10 cellular contexts compared by ENCODE assay signal in genomic region chr10:114388275-114388674, GRCh38.
DNase-seq lines count a peak whose midpoint lies in the region; ATAC-seq, FAIRE-seq and TF ChIP-seq lines count a peak whose summit lies in the region.
"Had no signal": no experiment of that assay in that cellular context is flagged by ENCODE, and none has a peak within 500 bp of the region (broad histone marks: within the 10 kb centered on the region; RNA-seq: fewer than 3 reads in every experiment).

No MANE protein-coding gene starts in this region.

- no peak for FAIRE-seq in HTR-8/SVneo (lab: Jason Lieb, UNC)

- DNase-seq in GM13977 (ENCODE audit: low spot score) (peak; percentile 49), epithelial cell of esophagus (ENCODE audit: low read depth) (peak; percentile 62), NCI-H128 (lab: John Stamatoyannopoulos, UW; ENCODE audit: unreplicated experiment) (no peak), HTR-8/SVneo (ENCODE audit: insufficient read length, low spot score) (no peak), NCI-H146 (lab: John Stamatoyannopoulos, UW) (no peak)
- DNase-seq: NCI-H2029 treated with DMSO at 0.1 percent for 48 hours had no signal

- TF ChIP-seq CTCF in GM13977 (IDR thresholded peaks at IDR 0.05; ENCODE audit: extremely low read depth, insufficient read depth, missing control alignments) (no peak), epithelial cell of esophagus (IDR thresholded peaks at IDR 0.05; ENCODE audit: insufficient read depth, low read depth, low read length, missing control alignments) (no peak)

- ATAC-seq in GM21515 (IDR thresholded peaks at IDR 0.05; ENCODE audit: unreplicated experiment) (peak; percentile 75), HG03520 (IDR thresholded peaks at IDR 0.05; ENCODE audit: unreplicated experiment) (peak; percentile 72), SK-N-SH treated with all-trans-retinoic acid at 6 μM for 48 hours (no peak)

- H3K4me3 ChIP-seq in epithelial cell of esophagus (ENCODE audit: low read length): no peak overlapping the region
- H3K4me3 ChIP-seq: prostate gland had no signal

- in situ Hi-C loops in GM13977 (cut with MboI; ENCODE audit: low pct_unique_long_range_greater_than_20kb, low sequenced_read_pairs, unreplicated experiment): no loop called here

TF ChIP-seq in SK-N-SH treated with all-trans-retinoic acid at 6 μM for 48 hours, 23 proteins besides CTCF, POLR2A, EP300 and RAD21:
- TF ChIP-seq TSHZ2 (CRISPR knock-in tag; IDR thresholded peaks at IDR 0.05) (no peak), ZFP3 (CRISPR knock-in tag; IDR thresholded peaks at IDR 0.05) (no peak), BACH2 (CRISPR knock-in tag; IDR thresholded peaks at IDR 0.05; ENCODE audit: borderline replicate concordance) (no peak), ZC3H10 (CRISPR knock-in tag; IDR thresholded peaks at IDR 0.05) (no peak), PPARA (CRISPR knock-in tag; IDR thresholded peaks at IDR 0.05; ENCODE audit: borderline replicate concordance) (no peak), GLIS3 (CRISPR knock-in tag; IDR thresholded peaks at IDR 0.05) (no peak), POU6F1 (CRISPR knock-in tag; IDR thresholded peaks at IDR 0.05; ENCODE audit: borderline replicate concordance, low read depth) (no peak), ISL1 (CRISPR knock-in tag; IDR thresholded peaks at IDR 0.05) (no peak), CSRNP3 (CRISPR knock-in tag; IDR thresholded peaks at IDR 0.05) (no peak), SNAI2 (CRISPR knock-in tag; IDR thresholded peaks at IDR 0.05) (no peak), ESRRG (CRISPR knock-in tag; IDR thresholded peaks at IDR 0.05) (no peak), OSR1 (CRISPR knock-in tag; IDR thresholded peaks at IDR 0.05) (no peak), ZNF8 (CRISPR knock-in tag; IDR thresholded peaks at IDR 0.05) (no peak), PATZ1 (CRISPR knock-in tag; IDR thresholded peaks at IDR 0.05; ENCODE audit: borderline replicate concordance) (no peak), ZNF565 (CRISPR knock-in tag; conservative IDR thresholded peaks at IDR 0.05; ENCODE audit: low read depth) (no peak), RARB (CRISPR knock-in tag; IDR thresholded peaks at IDR 0.05) (no peak)

Comparison
In these comparisons a context has a peak if more than half of its experiments do, and no peak if none do; other contexts are left out.
1. DNase-seq: peak in GM13977 (single experiment) and epithelial cell of esophagus (single experiment); none in NCI-H128 (single experiment), HTR-8/SVneo (single experiment) and NCI-H146 (single experiment).